In genomic region chr12:122336015-122336946, GRCh38 we compare ENCODE assay signal across 8 cellular contexts.
DNase-seq lines count a peak whose midpoint lies in the region; ATAC-seq and TF ChIP-seq lines count a peak whose summit lies in the region.

No MANE protein-coding gene starts in this region.

- ATAC-seq in GM19324 (IDR thresholded peaks at IDR 0.05; ENCODE audit: low FRiP score, unreplicated experiment), result no peak
- no peak for ATAC-seq in GM21529 (IDR thresholded peaks at IDR 0.05; ENCODE audit: unreplicated experiment)

- no peak for DNase-seq in AG09319 (ENCODE audit: extremely low read depth, low read depth)
- DNase-seq in H4 (ENCODE audit: low spot score), result peak; percentile 16
- peak; percentile 58 for DNase-seq in RPMI8226
- peak; percentile 54 for DNase-seq in activated naive CD4-positive, alpha-beta T cell treated with anti-CD3 and anti-CD28 coated beads, Interleukin-2, amount 50 U/mL, for 16 hours
- DNase-seq in iris pigment epithelial cell (ENCODE audit: low read depth), result peak; percentile 38
- peak; percentile 70 for DNase-seq in stimulated activated CD8-positive, alpha-beta memory T cell treated with anti-CD3 and anti-CD28 coated beads, Interleukin-4, amount 100 ng/mL, for 48 hours

- TF ChIP-seq CTCF in AG09319 (IDR thresholded peaks at IDR 0.05; ENCODE audit: low read depth, low read length), result peak; percentile 62
